Comparison of ENCODE assay signal across 8 cellular contexts in genomic region chr3:196868297-196868661, GRCh38. TPM values are rescaled to one million over a fixed set of nuclear protein-coding genes. Genes with fewer than 3 reads are reported as not detected.
DNase-seq lines count a peak whose midpoint lies in the region; ATAC-seq and TF ChIP-seq lines count a peak whose summit lies in the region.

No MANE protein-coding gene starts in this region.

- H3K36me3 ChIP-seq in hepatocyte (replicated peaks; ENCODE audit: insufficient read depth, low read depth): no peaks in the 10 kb centered on the region

- peak; percentile 34 for ATAC-seq in HG02759 (IDR thresholded peaks at IDR 0.05; ENCODE audit: unreplicated experiment)

- H3K27me3 ChIP-seq in hepatocyte: no peaks in the 10 kb centered on the region

- peaks cover 55% of the 10 kb centered on the region for H3K79me2 ChIP-seq in hepatocyte

- H3K4me2 ChIP-seq in hepatocyte: peak overlapping the region; percentile 87

- H4K20me1 ChIP-seq in hepatocyte (ENCODE audit: insufficient read depth, poor library complexity, severe bottlenecking): peaks cover 36% of the 10 kb centered on the region

- H3K27ac ChIP-seq in 22Rv1 (peak overlapping the region; percentile 80), hepatocyte (peak overlapping the region; percentile 97)

- no peaks in the 10 kb centered on the region for H3K9me3 ChIP-seq in hepatocyte (ENCODE audit: low read depth)

- DNase-seq in GM12864 (ENCODE audit: low read depth): no peak
- DNase-seq in NCI-H69 (lab: John Stamatoyannopoulos, UW): peak; percentile 66
- peak; percentile 32 for DNase-seq in amniotic epithelial cell (ENCODE audit: low read depth)
- DNase-seq in hepatocyte (ENCODE audit: low spot score): peak; percentile 63
- no peak for DNase-seq in skeletal muscle cell (ENCODE audit: low read depth)
- no peak for DNase-seq in SW 1271 (lab: John Stamatoyannopoulos, UW)

- H3K4me3 ChIP-seq in GM12864 (ENCODE audit: low read depth, low read length) (peak overlapping the region; percentile 99), hepatocyte (peak overlapping the region; percentile 89), skeletal muscle cell (ENCODE audit: low read depth, low read length) (peak overlapping the region; percentile 79)

- peak; percentile 22; the same call in 1 of the 2 replicates for TF ChIP-seq CTCF in 22Rv1 (IDR thresholded peaks at IDR 0.05)
- no peak for TF ChIP-seq CTCF in GM12864 (IDR thresholded peaks at IDR 0.05; ENCODE audit: low read depth, low read length, missing control alignments)
- no peak for TF ChIP-seq CTCF in hepatocyte (IDR thresholded peaks at IDR 0.05; ENCODE audit: poor library complexity)

- H3K4me1 ChIP-seq in hepatocyte (ENCODE audit: insufficient read depth): peaks cover 7% of the 10 kb centered on the region

- WGBS in hepatocyte (ENCODE audit: low lambda C conversion rate, missing lambda C conversion rate): 1% methylated on average over 26 of the region's 29 CpGs

- H3K9me2 ChIP-seq in hepatocyte (replicated peaks; ENCODE audit: insufficient read depth): no peaks in the 10 kb centered on the region

- H2AFZ ChIP-seq in hepatocyte: peak overlapping the region; percentile 79

RNA-seq across cellular contexts. Expression of gene SENP5, which starts 0.6 kb away (rescaled TPM):
- total RNA-seq in hepatocyte: 32.2 and 37.9 TPM in 2 replicates
- 11.3 and 16.8 TPM in 2 replicates for polyA plus RNA-seq in hepatocyte

Comparison
In these comparisons a context has a peak if more than half of its experiments do, and no peak if none do; other contexts are left out.
1. DNase-seq: peak in NCI-H69 (single experiment), amniotic epithelial cell (single experiment) and hepatocyte (single experiment); none in GM12864 (single experiment), skeletal muscle cell (single experiment) and SW 1271 (0 of 2).
2. Peak in every context shown above with its lines, with median percentiles within 50 percentile points of each other: H3K4me3 ChIP-seq.